ENCODE assay signal across 8 cellular contexts in genomic region chr9:125705893-125706292, GRCh38. TPM values are rescaled to one million over a fixed set of nuclear protein-coding genes. Genes with fewer than 3 reads are reported as not detected.
DNase-seq lines count a peak whose midpoint lies in the region; ATAC-seq and TF ChIP-seq lines count a peak whose summit lies in the region.

No MANE protein-coding gene starts in this region.

- H3K27ac ChIP-seq in caudate nucleus (ENCODE audit: low read depth, low read length), result no peak overlapping the region

- POLR2A ChIA-PET in MCF 10A (lab: Yijun Ruan, JAX), result interaction anchor here (1.1 to 2.9 kb wide), 9 partner anchors 8 to 184 kb away, joined by 3 to 31 read pairs (median 7); partner anchors contain the start of gene PBX3

- intact Hi-C loops in MCF 10A (cut with micrococcal nuclease), result loop anchor here (2.0 kb wide), 1 partner anchor 75 kb away; no protein-coding TSS in a partner anchor

- no peaks in the 10 kb centered on the region for H3K9me3 Mint-ChIP-seq in stimulated activated naive CD8-positive, alpha-beta T cell treated with anti-CD3 and anti-CD28 coated beads, Interleukin-15, Interleukin-2, amounts not matched to agents 100 ng/mL and 50 ng/mL, for 24 hours
- no peaks in the 10 kb centered on the region for H3K9me3 Mint-ChIP-seq in MCF 10A (ENCODE audit: unreplicated experiment)

- DNase-seq in stimulated activated naive CD8-positive, alpha-beta T cell treated with anti-CD3 and anti-CD28 coated beads, Interleukin-15, Interleukin-2, amounts not matched to agents 100 U/mL and 50 U/mL, for 24 hours, result no peak
- DNase-seq in MCF 10A (ENCODE audit: unreplicated experiment) (no peak), SIG-M5 treated with dmso at 0.1 percent for 504 hours (lab: John Stamatoyannopoulos, UW; ENCODE audit: unreplicated experiment) (no peak), caudate nucleus (lab: John Stamatoyannopoulos, UW) (no peak), hypothalamus (lab: John Stamatoyannopoulos, UW) (no peak)

- H3K4me3 Mint-ChIP-seq in stimulated activated naive CD8-positive, alpha-beta T cell treated with anti-CD3 and anti-CD28 coated beads, Interleukin-15, Interleukin-2, amounts not matched to agents 100 ng/mL and 50 ng/mL, for 24 hours, result peak overlapping the region; percentile 89
- peak overlapping the region; percentile 82 for H3K4me3 Mint-ChIP-seq in MCF 10A (ENCODE audit: unreplicated experiment)

- no peak for TF ChIP-seq CTCF in MCF 10A (IDR thresholded peaks at IDR 0.05; ENCODE audit: unreplicated experiment)

- H3K9me3 ChIP-seq in mononuclear cell (ENCODE audit: low read depth, low read length), result no peaks in the 10 kb centered on the region

- H3K36me3 Mint-ChIP-seq in stimulated activated naive CD8-positive, alpha-beta T cell treated with anti-CD3 and anti-CD28 coated beads, Interleukin-15, Interleukin-2, amounts not matched to agents 100 ng/mL and 50 ng/mL, for 24 hours (ENCODE audit: low read depth), result peaks cover 33% of the 10 kb centered on the region
- no peaks in the 10 kb centered on the region for H3K36me3 Mint-ChIP-seq in MCF 10A (ENCODE audit: insufficient read depth, unreplicated experiment)

- CTCF ChIA-PET in MCF 10A (lab: Yijun Ruan, JAX), result interaction anchor here (0.6 kb wide), 1 partner anchor 68 kb away, joined by 3 read pairs; no protein-coding TSS in a partner anchor

- H3K4me1 ChIP-seq in mononuclear cell (ENCODE audit: insufficient read depth, low read length), result peaks cover 24% of the 10 kb centered on the region

- peak overlapping the region; percentile 61 for H3K27ac Mint-ChIP-seq in stimulated activated naive CD8-positive, alpha-beta T cell treated with anti-CD3 and anti-CD28 coated beads, Interleukin-15, Interleukin-2, amounts not matched to agents 100 ng/mL and 50 ng/mL, for 24 hours
- H3K27ac Mint-ChIP-seq in MCF 10A (ENCODE audit: low read depth, unreplicated experiment), result peak overlapping the region; percentile 83

- H3K27me3 ChIP-seq in mononuclear cell (ENCODE audit: insufficient read depth, low read length), result no peaks in the 10 kb centered on the region

- peaks cover 5% of the 10 kb centered on the region for H3K27me3 Mint-ChIP-seq in stimulated activated naive CD8-positive, alpha-beta T cell treated with anti-CD3 and anti-CD28 coated beads, Interleukin-15, Interleukin-2, amounts not matched to agents 100 ng/mL and 50 ng/mL, for 24 hours
- no peaks in the 10 kb centered on the region for H3K27me3 Mint-ChIP-seq in MCF 10A (ENCODE audit: insufficient read depth, unreplicated experiment)

- BruUV-seq in MCF 10A (replicated peaks; lab: Mats Ljungman, UMichigan), result no TSS peak

- peak overlapping the region; percentile 68 for H3K4me3 ChIP-seq in mononuclear cell (ENCODE audit: low read length)

- no peak for ATAC-seq in stimulated activated naive CD8-positive, alpha-beta T cell treated with anti-CD3 and anti-CD28 coated beads, Interleukin-15, Interleukin-2, amounts not matched to agents 100 U/mL and 50 U/mL, for 24 hours
- ATAC-seq in HG03442 (IDR thresholded peaks at IDR 0.05; ENCODE audit: unreplicated experiment), result no peak

- H3K4me1 Mint-ChIP-seq in stimulated activated naive CD8-positive, alpha-beta T cell treated with anti-CD3 and anti-CD28 coated beads, Interleukin-15, Interleukin-2, amounts not matched to agents 100 ng/mL and 50 ng/mL, for 24 hours (ENCODE audit: low read depth), result peaks cover 59% of the 10 kb centered on the region
- H3K4me1 Mint-ChIP-seq in MCF 10A (ENCODE audit: insufficient read depth, unreplicated experiment), result peaks cover 31% of the 10 kb centered on the region

RNA-seq across cellular contexts. Expression of gene MAPKAP1, which starts 1.1 kb away (rescaled TPM):
- total RNA-seq in MCF 10A (2022) (74.9 and 111 TPM in 2 replicates), mononuclear cell (41.0 TPM)

RNA-seq across cellular contexts. Expression of gene PBX3, which starts 41.3 kb away (rescaled TPM):
- total RNA-seq in MCF 10A (2022) (17.5 and 21.4 TPM in 2 replicates), mononuclear cell (38.1 TPM)
